In the genomic region with DNA sequence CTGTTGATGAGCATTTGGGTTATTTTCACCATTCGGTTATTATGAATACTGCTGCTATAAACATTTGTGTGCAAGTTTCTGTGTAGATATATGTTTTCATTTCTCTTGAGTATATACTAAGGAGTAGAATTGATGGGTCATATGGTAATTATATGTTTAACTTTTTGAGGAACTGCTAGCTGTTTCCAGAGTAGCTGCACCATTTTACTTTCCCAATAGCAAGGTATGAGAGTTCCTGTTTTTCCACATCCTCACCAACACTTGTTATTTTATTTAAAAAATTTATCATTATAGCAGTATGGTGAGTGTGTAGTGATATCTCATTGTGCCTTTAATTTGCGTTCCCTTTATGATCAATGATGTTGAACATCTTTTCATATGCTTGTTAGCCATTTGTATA, we compare ENCODE assay signal across 26 cellular contexts. TPM values are rescaled to one million over a fixed set of nuclear protein-coding genes. Genes with fewer than 3 reads are reported as not detected.
DNase-seq lines count a peak whose midpoint lies in the region; ATAC-seq, FAIRE-seq and TF ChIP-seq lines count a peak whose summit lies in the region.
"Had no signal": no experiment of that assay in that cellular context is flagged by ENCODE, and none has a peak within 500 bp of the region (broad histone marks: within the 10 kb centered on the region; RNA-seq: fewer than 3 reads in every experiment).

No MANE protein-coding gene starts in this region.

- no peaks in the 10 kb centered on the region for H3K79me2 ChIP-seq in HepG2 (ENCODE audit: insufficient read depth, low read length)

- H3K9ac ChIP-seq in liver (ENCODE audit: low read depth in 1 of 2, low read length in 2 of 2) (no peak overlapping the region), HepG2 (ENCODE audit: insufficient read depth, low read depth, low read length) (no peak overlapping the region)

- in situ Hi-C loops in HepG2 (cut with HindIII; ENCODE audit: extremely low pct_ligation_motif_present, low pct_unique_long_range_greater_than_20kb): no loop called here

- H3K4me3 Mint-ChIP-seq in natural killer cell: no peak overlapping the region
- H3K4me3 Mint-ChIP-seq: CD4-positive, alpha-beta T cell; IgD-negative memory B cell had no signal

- TF ChIP-seq RAD21 in liver (IDR thresholded peaks at IDR 0.05): no peak
- TF ChIP-seq RAD21 in HepG2 (CRISPR knock-in tag; IDR thresholded peaks at IDR 0.05): no peak

- no peaks in the 10 kb centered on the region for H3K9me3 Mint-ChIP-seq in natural killer cell
- H3K9me3 Mint-ChIP-seq: CD4-positive, alpha-beta T cell had no signal

- H3K4me1 ChIP-seq in liver (ENCODE audit: control insufficient read depth in 4 of 4, insufficient read depth in 4 of 4, low read length in 3 of 4) (peaks cover 0 to 12% (median 4%) of the 10 kb centered on the region in 4 donors), HepG2 (ENCODE audit: insufficient read depth, low read length) (peaks cover 44% of the 10 kb centered on the region)
- H3K4me1 ChIP-seq: BE2C had no signal

- TF ChIP-seq POLR2A in HepG2 (IDR thresholded peaks at IDR 0.05; ENCODE audit: insufficient read depth in 1 of 2, low read depth in 2 of 2, low read length in 2 of 2): no peak

- no peaks in the 10 kb centered on the region for H3K27me3 ChIP-seq in liver (ENCODE audit: control insufficient read depth in 4 of 4, insufficient read depth in 4 of 4, low read length in 3 of 4)
- no peaks in the 10 kb centered on the region; a peak in 2 of 5 replicates for H3K27me3 ChIP-seq in HepG2 (ENCODE audit: control insufficient read depth in 1 of 2, insufficient read depth in 2 of 2, low read length in 2 of 2)
- H3K27me3 ChIP-seq: BE2C had no signal

- H4K20me1 ChIP-seq in HepG2 (ENCODE audit: insufficient read depth, low read length): no peaks in the 10 kb centered on the region

- peaks cover 0 to 2% of the 10 kb centered on the region in 2 donors for H3K27me3 Mint-ChIP-seq in natural killer cell (ENCODE audit: low read depth in 2 of 2)
- H3K27me3 Mint-ChIP-seq: IgD-negative memory B cell had no signal

- FAIRE-seq in HepG2 (lab: Jason Lieb, UNC): no peak
- FAIRE-seq: D721Med, GM18507, H54 had no signal

- H3K36me3 ChIP-seq in liver (ENCODE audit: control insufficient read depth in 4 of 4, insufficient read depth in 3 of 4, low read depth in 1 of 4, low read length in 3 of 4) (no peaks in the 10 kb centered on the region), HepG2 (replicated peaks in 1 of 2; ENCODE audit: control insufficient read depth in 1 of 2, insufficient read depth in 2 of 2, low read length in 2 of 2) (no peaks in the 10 kb centered on the region)
- H3K36me3 ChIP-seq: BE2C had no signal

- H3K27ac ChIP-seq in liver (ENCODE audit: low read depth in 1 of 2, low read length in 2 of 2) (peak overlapping the region; percentile 88 to 97), HepG2 (ENCODE audit: extremely low read length, insufficient read depth, low read length) (no peak overlapping the region), epithelial cell of prostate (peak overlapping the region; percentile 65)
- H3K27ac ChIP-seq: SK-N-MC had no signal

- no peak overlapping the region for H3K4me2 ChIP-seq in HepG2 (ENCODE audit: low read depth, low read length)

- no peak overlapping the region for H2AFZ ChIP-seq in HepG2 (ENCODE audit: low read length)

- DNase-seq in NOMO-1 treated with DMSO at 0.1 percent for 48 hours (lab: John Stamatoyannopoulos, UW; ENCODE audit: unreplicated experiment): peak; percentile 32
- DNase-seq in NOMO-1 treated with dmso at 0.1 percent for 144 hours (lab: John Stamatoyannopoulos, UW; ENCODE audit: unreplicated experiment): no peak
- DNase-seq in HepG2 (ENCODE audit: low spot score): no peak
- no peak for DNase-seq in epithelial cell of prostate (ENCODE audit: low read depth, low spot score)
- no peak for DNase-seq in GM10266 (ENCODE audit: extremely low spot score)
- DNase-seq in natural killer cell: no peak
- DNase-seq: 8988T; ACHN; BE2C; CD4-positive, alpha-beta T cell; NCI-H1105 treated with DMSO at 0.1 percent for 48 hours; NCI-H146; NCI-H1930; NCI-H2107; NCI-H446; NCI-H524 treated with DMSO at 0.1 percent for 48 hours; NCI-H774; SHP77 had no signal

- no peak for TF ChIP-seq CTCF in liver (IDR thresholded peaks at IDR 0.05; ENCODE audit: low read depth, low read length, missing input control)
- no peak for TF ChIP-seq CTCF in HepG2 (CRISPR knock-in tag; IDR thresholded peaks at IDR 0.05)
- TF ChIP-seq CTCF in GM10266 (IDR thresholded peaks at IDR 0.05; ENCODE audit: control insufficient read depth, insufficient read depth, low read depth, missing control alignments): no peak
- no peak for TF ChIP-seq CTCF in natural killer cell (IDR thresholded peaks at IDR 0.05)

- TF ChIP-seq EP300 in HepG2 (IDR thresholded peaks at IDR 0.05; ENCODE audit: low read depth in 2 of 2, low read length in 2 of 2): no peak
- no peak for TF ChIP-seq EP300 in HepG2 (CRISPR knock-in tag; IDR thresholded peaks at IDR 0.05; ENCODE audit: borderline replicate concordance)

- POLR2A ChIA-PET in HepG2 (lab: Yijun Ruan, JAX): no interaction called here

- H3K27ac Mint-ChIP-seq in natural killer cell: no peak overlapping the region
- H3K27ac Mint-ChIP-seq: CD4-positive, alpha-beta T cell; IgD-negative memory B cell had no signal

- H3K4me3 ChIP-seq in liver (ENCODE audit: low read depth in 1 of 3, low read length in 3 of 3): no peak overlapping the region
- H3K4me3 ChIP-seq in HepG2 (replicated peaks in 1 of 3; ENCODE audit: insufficient read depth in 1 of 3, low read depth in 2 of 3, low read length in 3 of 3): no peak overlapping the region
- H3K4me3 ChIP-seq: SK-N-MC had no signal

- no peaks in the 10 kb centered on the region for H3K36me3 Mint-ChIP-seq in natural killer cell

- BruUV-seq in HepG2 (replicated peaks; lab: Mats Ljungman, UMichigan): no TSS peak

- no peaks in the 10 kb centered on the region for H3K4me1 Mint-ChIP-seq in natural killer cell
- H3K4me1 Mint-ChIP-seq: IgD-negative memory B cell had no signal

- intact Hi-C loops in HepG2 (cut with micrococcal nuclease; ENCODE audit: unreplicated experiment) (no loop called here), natural killer cell (cut with micrococcal nuclease) (no loop called here)

- H3K9me3 ChIP-seq in liver (ENCODE audit: control insufficient read depth in 4 of 4, low read length in 3 of 4) (no peaks in the 10 kb centered on the region), HepG2 (ENCODE audit: low read length) (no peaks in the 10 kb centered on the region)
- H3K9me3 ChIP-seq: BE2C had no signal

- ATAC-seq in HepG2 (no peak), HG03095 (IDR thresholded peaks at IDR 0.05; ENCODE audit: unreplicated experiment) (no peak), natural killer cell (no peak)
- ATAC-seq: Panc1 had no signal

- CTCF ChIA-PET in HepG2 (lab: Yijun Ruan, JAX; ENCODE audit: low intra/inter-chr PET ratio, low total read pairs): no interaction called here

- WGBS in liver: 99% methylated on average over 2 of the region's 2 CpGs
- WGBS in HepG2 (ENCODE audit: low lambda C conversion rate): 93% methylated on average over 2 of the region's 2 CpGs

RNA-seq across cellular contexts. Expression of a gene that starts 29.2 kb away (rescaled TPM):
- 100 to 1,000 TPM in 1 of 2 donors, 10 to 100 TPM in 1; 61.0 to 297 TPM for total RNA-seq in liver
- polyA plus RNA-seq in liver: 100 to 1,000 TPM; 277 to 343 TPM
- total RNA-seq in HepG2 (2016; rRNA removed; fragmentation: Illumina TruSeq; extraction: Trizol): 0.70 and 1.7 TPM in 2 replicates
- total RNA-seq in HepG2 (2016; cell fraction: cytosol; rRNA removed; fragmentation: Illumina TruSeq; extraction: Trizol; ENCODE audit: low read depth): 0.35 and 0.40 TPM in 2 replicates
- 1.4 TPM in 2 replicates for total RNA-seq in HepG2 (2016; cell fraction: insoluble cytoplasmic fraction; rRNA removed; fragmentation: Illumina TruSeq; extraction: Trizol)
- 0.22 and 0.31 TPM in 2 replicates for total RNA-seq in HepG2 (2016; cell fraction: membrane; rRNA removed; fragmentation: Illumina TruSeq; extraction: Trizol)
- total RNA-seq in HepG2 (2016; cell fraction: nucleus; rRNA removed; fragmentation: Illumina TruSeq; extraction: Trizol): 1.5 and 1.7 TPM in 2 replicates
- polyA plus RNA-seq in HepG2 (2011; rRNA removed): 4.7 and 9.8 TPM in 2 replicates
- 4.5 and 5.6 TPM in 2 replicates for polyA plus RNA-seq in HepG2 (2011; cell fraction: cytosol; rRNA removed)
- polyA plus RNA-seq in HepG2 (2011; cell fraction: nucleus; rRNA removed): 3.9 and 7.5 TPM in 2 replicates
- polyA plus RNA-seq in HepG2 (2012): 2.7 and 8.6 TPM in 2 replicates
- 0.16 and 0.26 TPM in 2 replicates for polyA plus RNA-seq in HepG2 (2016; cell fraction: cytosol; fragmentation: Illumina TruSeq; extraction: Trizol; ENCODE audit: low read depth)
- 0.59 and 0.86 TPM in 2 replicates for polyA plus RNA-seq in HepG2 (2016; cell fraction: insoluble cytoplasmic fraction; fragmentation: Illumina TruSeq; extraction: Trizol; ENCODE audit: low read depth)
- polyA plus RNA-seq in HepG2 (2016; cell fraction: membrane; fragmentation: Illumina TruSeq; extraction: Trizol; ENCODE audit: low read depth): 0.15 and 0.20 TPM in 2 replicates
- 1.8 and 4.1 TPM in 2 replicates for polyA plus RNA-seq in HepG2 (2016; cell fraction: nucleus; fragmentation: Illumina TruSeq; extraction: Trizol; ENCODE audit: insufficient read depth, low read depth)
- polyA minus RNA-seq in HepG2 (2011; rRNA and poly(A)+ RNA removed; ENCODE audit: low replicate concordance): 0.16 and 4.7 TPM in 2 replicates
- polyA minus RNA-seq in HepG2 (2011; cell fraction: cytosol; rRNA and poly(A)+ RNA removed): 2.6 and 4.0 TPM in 2 replicates
- polyA minus RNA-seq in HepG2 (2011; cell fraction: nucleus; rRNA and poly(A)+ RNA removed): 0.90 and 1.5 TPM in 2 replicates
- total RNA-seq in natural killer cell: 10 to 100 TPM in 1 of 3 donors, 1 to 10 TPM in 2; 1.4 to 15.9 (median 7.0) TPM

RNA-seq across cellular contexts. Expression of a gene that starts 35.5 kb away (rescaled TPM):
- total RNA-seq in liver (10 to 100 TPM; 14.1 to 55.9 TPM), HepG2 (2016; rRNA removed; fragmentation: Illumina TruSeq; extraction: Trizol) (8.2 and 16.6 TPM in 2 replicates), natural killer cell (10 to 100 TPM; 17.9 to 19.5 (median 18.8) TPM)
- polyA plus RNA-seq in liver (10 to 100 TPM; 12.6 to 23.3 TPM), HepG2 (2011; rRNA removed) (28.2 and 36.3 TPM in 2 replicates)
- 5.8 and 7.1 TPM in 2 replicates for total RNA-seq in HepG2 (2016; cell fraction: cytosol; rRNA removed; fragmentation: Illumina TruSeq; extraction: Trizol; ENCODE audit: low read depth)
- 7.7 and 17.8 TPM in 2 replicates for total RNA-seq in HepG2 (2016; cell fraction: insoluble cytoplasmic fraction; rRNA removed; fragmentation: Illumina TruSeq; extraction: Trizol)
- 6.2 and 7.2 TPM in 2 replicates for total RNA-seq in HepG2 (2016; cell fraction: membrane; rRNA removed; fragmentation: Illumina TruSeq; extraction: Trizol)
- 33.8 and 34.3 TPM in 2 replicates for total RNA-seq in HepG2 (2016; cell fraction: nucleus; rRNA removed; fragmentation: Illumina TruSeq; extraction: Trizol)
- 19.5 and 25.9 TPM in 2 replicates for polyA plus RNA-seq in HepG2 (2011; cell fraction: cytosol; rRNA removed)
- polyA plus RNA-seq in HepG2 (2011; cell fraction: nucleus; rRNA removed): 235 and 295 TPM in 2 replicates
- 17.5 and 19.3 TPM in 2 replicates for polyA plus RNA-seq in HepG2 (2012)
- polyA plus RNA-seq in HepG2 (2016; cell fraction: cytosol; fragmentation: Illumina TruSeq; extraction: Trizol; ENCODE audit: low read depth): 2.1 and 2.6 TPM in 2 replicates
- polyA plus RNA-seq in HepG2 (2016; cell fraction: insoluble cytoplasmic fraction; fragmentation: Illumina TruSeq; extraction: Trizol; ENCODE audit: low read depth): 5.9 and 6.4 TPM in 2 replicates
- 3.2 and 5.9 TPM in 2 replicates for polyA plus RNA-seq in HepG2 (2016; cell fraction: membrane; fragmentation: Illumina TruSeq; extraction: Trizol; ENCODE audit: low read depth)
- 57.6 and 58.2 TPM in 2 replicates for polyA plus RNA-seq in HepG2 (2016; cell fraction: nucleus; fragmentation: Illumina TruSeq; extraction: Trizol; ENCODE audit: insufficient read depth, low read depth)
- 28.7 and 45.7 TPM in 2 replicates for polyA minus RNA-seq in HepG2 (2011; rRNA and poly(A)+ RNA removed; ENCODE audit: low replicate concordance)
- 5.5 and 5.7 TPM in 2 replicates for polyA minus RNA-seq in HepG2 (2011; cell fraction: cytosol; rRNA and poly(A)+ RNA removed)
- polyA minus RNA-seq in HepG2 (2011; cell fraction: nucleus; rRNA and poly(A)+ RNA removed): 74.2 and 90.0 TPM in 2 replicates

RNA-seq across cellular contexts. Expression of a gene that starts 39.1 kb away (rescaled TPM):
- 10 to 100 TPM; 17.5 to 31.5 TPM for total RNA-seq in liver
- polyA plus RNA-seq in liver: 10 to 100 TPM; 21.7 to 37.0 TPM
- total RNA-seq in HepG2 (2016; rRNA removed; fragmentation: Illumina TruSeq; extraction: Trizol): 0.71 and 0.95 TPM in 2 replicates
- 0.18 and 0.20 TPM in 2 replicates for total RNA-seq in HepG2 (2016; cell fraction: cytosol; rRNA removed; fragmentation: Illumina TruSeq; extraction: Trizol; ENCODE audit: low read depth)
- total RNA-seq in HepG2 (2016; cell fraction: insoluble cytoplasmic fraction; rRNA removed; fragmentation: Illumina TruSeq; extraction: Trizol): 0.55 and 1.4 TPM in 2 replicates
- 1.3 TPM in 2 replicates for total RNA-seq in HepG2 (2016; cell fraction: membrane; rRNA removed; fragmentation: Illumina TruSeq; extraction: Trizol)
- 0.50 and 1.2 TPM in 2 replicates for total RNA-seq in HepG2 (2016; cell fraction: nucleus; rRNA removed; fragmentation: Illumina TruSeq; extraction: Trizol)
- polyA plus RNA-seq in HepG2 (2011; rRNA removed): 4.0 and 5.0 TPM in 2 replicates
- polyA plus RNA-seq in HepG2 (2011; cell fraction: cytosol; rRNA removed): 2.0 and 2.4 TPM in 2 replicates
- 1.8 and 2.8 TPM in 2 replicates for polyA plus RNA-seq in HepG2 (2011; cell fraction: nucleus; rRNA removed)
- polyA plus RNA-seq in HepG2 (2012): 1.7 and 2.1 TPM in 2 replicates
- polyA plus RNA-seq in HepG2 (2016; cell fraction: cytosol; fragmentation: Illumina TruSeq; extraction: Trizol; ENCODE audit: low read depth): 0.37 and 0.50 TPM in 2 replicates
- 1.2 and 1.3 TPM in 2 replicates for polyA plus RNA-seq in HepG2 (2016; cell fraction: insoluble cytoplasmic fraction; fragmentation: Illumina TruSeq; extraction: Trizol; ENCODE audit: low read depth)
- 1.8 TPM in 2 replicates for polyA plus RNA-seq in HepG2 (2016; cell fraction: membrane; fragmentation: Illumina TruSeq; extraction: Trizol; ENCODE audit: low read depth)
- 1.0 and 1.4 TPM in 2 replicates for polyA plus RNA-seq in HepG2 (2016; cell fraction: nucleus; fragmentation: Illumina TruSeq; extraction: Trizol; ENCODE audit: insufficient read depth, low read depth)
- 4.2 and 169 TPM in 2 replicates for polyA minus RNA-seq in HepG2 (2011; rRNA and poly(A)+ RNA removed; ENCODE audit: low replicate concordance)
- 0.79 TPM in 2 replicates for polyA minus RNA-seq in HepG2 (2011; cell fraction: cytosol; rRNA and poly(A)+ RNA removed)
- polyA minus RNA-seq in HepG2 (2011; cell fraction: nucleus; rRNA and poly(A)+ RNA removed): 1.0 and 1.5 TPM in 2 replicates
- total RNA-seq in natural killer cell: 10 to 100 TPM; 63.1 to 76.1 (median 72.3) TPM

RNA-seq across cellular contexts. Expression of a gene that starts 39.3 kb away (rescaled TPM):
- total RNA-seq in liver: 10 to 100 TPM in 1 of 2 donors, 1 to 10 TPM in 1; 4.6 to 29.1 TPM
- 10 to 100 TPM; 10.1 to 40.5 TPM for polyA plus RNA-seq in liver
- 0.22 and 0.38 TPM in 2 replicates for total RNA-seq in HepG2 (2016; rRNA removed; fragmentation: Illumina TruSeq; extraction: Trizol)
- total RNA-seq in HepG2 (2016; cell fraction: cytosol; rRNA removed; fragmentation: Illumina TruSeq; extraction: Trizol; ENCODE audit: low read depth): not detected in 2 replicates
- total RNA-seq in HepG2 (2016; cell fraction: insoluble cytoplasmic fraction; rRNA removed; fragmentation: Illumina TruSeq; extraction: Trizol): 0.24 TPM in 1 of 2 replicates, not detected in the other
- total RNA-seq in HepG2 (2016; cell fraction: membrane; rRNA removed; fragmentation: Illumina TruSeq; extraction: Trizol): not detected in 2 replicates
- total RNA-seq in HepG2 (2016; cell fraction: nucleus; rRNA removed; fragmentation: Illumina TruSeq; extraction: Trizol): 0.43 and 0.78 TPM in 2 replicates
- 0.78 and 1.4 TPM in 2 replicates for polyA plus RNA-seq in HepG2 (2011; rRNA removed)
- polyA plus RNA-seq in HepG2 (2011; cell fraction: cytosol; rRNA removed): 0.17 and 0.21 TPM in 2 replicates
- polyA plus RNA-seq in HepG2 (2011; cell fraction: nucleus; rRNA removed): 9.0 and 9.1 TPM in 2 replicates
- 0.38 and 0.51 TPM in 2 replicates for polyA plus RNA-seq in HepG2 (2012)
- polyA plus RNA-seq in HepG2 (2016; cell fraction: cytosol; fragmentation: Illumina TruSeq; extraction: Trizol; ENCODE audit: low read depth): not detected in 2 replicates
- polyA plus RNA-seq in HepG2 (2016; cell fraction: insoluble cytoplasmic fraction; fragmentation: Illumina TruSeq; extraction: Trizol; ENCODE audit: low read depth): not detected in 2 replicates
- polyA plus RNA-seq in HepG2 (2016; cell fraction: membrane; fragmentation: Illumina TruSeq; extraction: Trizol; ENCODE audit: low read depth): not detected in 2 replicates
- polyA plus RNA-seq in HepG2 (2016; cell fraction: nucleus; fragmentation: Illumina TruSeq; extraction: Trizol; ENCODE audit: insufficient read depth, low read depth): 1.9 and 2.0 TPM in 2 replicates
- 0.68 and 26.5 TPM in 2 replicates for polyA minus RNA-seq in HepG2 (2011; rRNA and poly(A)+ RNA removed; ENCODE audit: low replicate concordance)
- polyA minus RNA-seq in HepG2 (2011; cell fraction: cytosol; rRNA and poly(A)+ RNA removed): 0.70 TPM in 1 of 2 replicates, not detected in the other
- polyA minus RNA-seq in HepG2 (2011; cell fraction: nucleus; rRNA and poly(A)+ RNA removed): 1.3 and 3.2 TPM in 2 replicates
- total RNA-seq in natural killer cell: 10 to 100 TPM; 44.0 to 44.9 (median 44.4) TPM

RNA-seq across cellular contexts. Expression of a gene that starts 43.7 kb away (rescaled TPM):
- total RNA-seq in liver (10 to 100 TPM; 23.3 to 44.3 TPM), HepG2 (2016; rRNA removed; fragmentation: Illumina TruSeq; extraction: Trizol) (97.2 and 103 TPM in 2 replicates), natural killer cell (10 to 100 TPM; 41.0 to 48.3 (median 42.8) TPM)
- polyA plus RNA-seq in liver (100 to 1,000 TPM in 1 of 2 donors, 10 to 100 TPM in 1; 91.3 to 160 TPM), HepG2 (2011; rRNA removed) (94.9 and 105 TPM in 2 replicates)
- 31.4 and 47.0 TPM in 2 replicates for total RNA-seq in HepG2 (2016; cell fraction: cytosol; rRNA removed; fragmentation: Illumina TruSeq; extraction: Trizol; ENCODE audit: low read depth)
- total RNA-seq in HepG2 (2016; cell fraction: insoluble cytoplasmic fraction; rRNA removed; fragmentation: Illumina TruSeq; extraction: Trizol): 93.8 and 118 TPM in 2 replicates
- 39.2 and 47.9 TPM in 2 replicates for total RNA-seq in HepG2 (2016; cell fraction: membrane; rRNA removed; fragmentation: Illumina TruSeq; extraction: Trizol)
- total RNA-seq in HepG2 (2016; cell fraction: nucleus; rRNA removed; fragmentation: Illumina TruSeq; extraction: Trizol): 35.2 and 41.9 TPM in 2 replicates
- polyA plus RNA-seq in HepG2 (2011; cell fraction: cytosol; rRNA removed): 88.4 and 132 TPM in 2 replicates
- polyA plus RNA-seq in HepG2 (2011; cell fraction: nucleus; rRNA removed): 34.5 and 35.4 TPM in 2 replicates
- 58.5 and 59.1 TPM in 2 replicates for polyA plus RNA-seq in HepG2 (2012)
- polyA plus RNA-seq in HepG2 (2016; cell fraction: cytosol; fragmentation: Illumina TruSeq; extraction: Trizol; ENCODE audit: low read depth): 35.9 and 45.1 TPM in 2 replicates
- 102 and 108 TPM in 2 replicates for polyA plus RNA-seq in HepG2 (2016; cell fraction: insoluble cytoplasmic fraction; fragmentation: Illumina TruSeq; extraction: Trizol; ENCODE audit: low read depth)
- 35.6 and 44.9 TPM in 2 replicates for polyA plus RNA-seq in HepG2 (2016; cell fraction: membrane; fragmentation: Illumina TruSeq; extraction: Trizol; ENCODE audit: low read depth)
- polyA plus RNA-seq in HepG2 (2016; cell fraction: nucleus; fragmentation: Illumina TruSeq; extraction: Trizol; ENCODE audit: insufficient read depth, low read depth): 62.0 and 65.8 TPM in 2 replicates
- 18.8 and 29.1 TPM in 2 replicates for polyA minus RNA-seq in HepG2 (2011; rRNA and poly(A)+ RNA removed; ENCODE audit: low replicate concordance)
- polyA minus RNA-seq in HepG2 (2011; cell fraction: cytosol; rRNA and poly(A)+ RNA removed): 11.2 and 15.4 TPM in 2 replicates
- polyA minus RNA-seq in HepG2 (2011; cell fraction: nucleus; rRNA and poly(A)+ RNA removed): 12.6 and 13.9 TPM in 2 replicates

Comparison
In these comparisons a context has a peak if more than half of its experiments do, and no peak if none do; other contexts are left out.
1. RNA of a gene that starts 39.1 kb away (total RNA-seq): 63.1 to 76.1 TPM in natural killer cell and 17.5 to 31.5 TPM in liver; 0.18 to 1.4 TPM in HepG2; every median in the first group is over 4 times any median in the second.